In genomic region chr1:23530750-23531651, GRCh38 we compare ENCODE assay signal across 8 cellular contexts. TPM values are rescaled to one million over a fixed set of nuclear protein-coding genes. Genes with fewer than 3 reads are reported as not detected.
DNase-seq lines count a peak whose midpoint lies in the region; ATAC-seq and TF ChIP-seq lines count a peak whose summit lies in the region.

Gene E2F2, minus strand, starts transcription at chr1:23531233. Its CDS starts 440 bp downstream, at chr1:23530793.

- H3K27me3 ChIP-seq in CD4-positive, alpha-beta T cell (ENCODE audit: control insufficient read depth, insufficient read depth, low read length), result no peaks in the 10 kb centered on the region

- peak within 1 kb of the TSS; percentile 54 for H3K4me3 ChIP-seq in fibroblast of pulmonary artery (replicated peaks; ENCODE audit: low read depth, low read length)

- no peak for TF ChIP-seq CTCF in CD4-positive, alpha-beta T cell (IDR thresholded peaks at IDR 0.05)
- TF ChIP-seq CTCF in fibroblast of pulmonary artery (IDR thresholded peaks at IDR 0.05; ENCODE audit: low read length, missing control alignments), result no peak
- no peak for TF ChIP-seq CTCF in nephron progenitor cell (IDR thresholded peaks at IDR 0.05)

- CTCF ChIA-PET in CD4-positive, alpha-beta T cell (lab: Charles Lee), result interaction anchor here (0.7 to 5.4 kb wide), 7 partner anchors 9 to 106 kb away, joined by 3 to 63 read pairs (median 10); no protein-coding TSS in a partner anchor

- no peaks in the 10 kb centered on the region for H3K36me3 Mint-ChIP-seq in CD4-positive, alpha-beta T cell (ENCODE audit: low read depth)
- H3K36me3 Mint-ChIP-seq in activated T-helper 17 cell treated with anti-CD3 and anti-CD28 coated beads, Interleukin-2, amount 50 U/mL, for 72 hours (ENCODE audit: low read depth), result no peaks in the 10 kb centered on the region
- no peaks in the 10 kb centered on the region for H3K36me3 Mint-ChIP-seq in nephron progenitor cell (ENCODE audit: low read depth)
- H3K36me3 Mint-ChIP-seq in stimulated activated naive CD8-positive, alpha-beta T cell treated with anti-CD3 and anti-CD28 coated beads, Interleukin-15, Interleukin-2, amounts not matched to agents 100 ng/mL and 50 ng/mL, for 24 hours (ENCODE audit: low read depth), result peaks cover 3% of the 10 kb centered on the region

- intact Hi-C loops in CD4-positive, alpha-beta T cell (cut with DNase I, micrococcal nuclease), result loop anchor here (2.0 to 10.0 kb wide), 3 partner anchors 109 to 166 kb away; partner anchors contain the start of genes ZNF436 (in 2 of the 2) and TCEA3 (in 1 of the 2)

- peaks cover 79% of the 10 kb centered on the region for H3K4me1 Mint-ChIP-seq in CD4-positive, alpha-beta T cell (ENCODE audit: low read depth)
- peaks cover 43% of the 10 kb centered on the region for H3K4me1 Mint-ChIP-seq in activated T-helper 17 cell treated with anti-CD3 and anti-CD28 coated beads, Interleukin-2, amount 50 U/mL, for 72 hours
- H3K4me1 Mint-ChIP-seq in nephron progenitor cell, result peaks cover 37% of the 10 kb centered on the region
- peaks cover 78% of the 10 kb centered on the region for H3K4me1 Mint-ChIP-seq in stimulated activated naive CD8-positive, alpha-beta T cell treated with anti-CD3 and anti-CD28 coated beads, Interleukin-15, Interleukin-2, amounts not matched to agents 100 ng/mL and 50 ng/mL, for 24 hours (ENCODE audit: low read depth)

- peak; percentile 66 to 81 (median 78) for DNase-seq in CD4-positive, alpha-beta T cell
- DNase-seq in LHCN-M2 (ENCODE audit: low read depth) (peak; percentile 86), RPMI7951 (ENCODE audit: low read depth) (peak; percentile 86), fibroblast of pulmonary artery (ENCODE audit: low read depth) (peak; percentile 86), nephron progenitor cell (peak; percentile 77)

- POLR2A ChIA-PET in CD4-positive, alpha-beta T cell (lab: Charles Lee), result interaction anchor here (0.6 to 2.0 kb wide), 12 partner anchors 9 to 187 kb away, joined by 3 to 10 read pairs (median 4); partner anchors contain the start of genes HNRNPR and RPL11

- peak; percentile 79 for ATAC-seq in CD4-positive, alpha-beta T cell (ENCODE audit: poor library complexity)
- peak; percentile 37 for ATAC-seq in GM19463 (IDR thresholded peaks at IDR 0.05; ENCODE audit: unreplicated experiment)
- ATAC-seq in activated T-helper 17 cell treated with anti-CD3 and anti-CD28 coated beads, Interleukin-2, amount 50 U/mL, for 72 hours (replicated peaks), result peak; percentile 50

- no peaks in the 10 kb centered on the region for H3K9me3 ChIP-seq in CD4-positive, alpha-beta T cell (ENCODE audit: control insufficient read depth, low read length)

- peak within 1 kb of the TSS; percentile 91 for H3K4me3 Mint-ChIP-seq in CD4-positive, alpha-beta T cell
- H3K4me3 Mint-ChIP-seq in activated T-helper 17 cell treated with anti-CD3 and anti-CD28 coated beads, Interleukin-2, amount 50 U/mL, for 72 hours, result peak within 1 kb of the TSS; percentile 83
- peak within 1 kb of the TSS; percentile 91 for H3K4me3 Mint-ChIP-seq in nephron progenitor cell
- H3K4me3 Mint-ChIP-seq in stimulated activated naive CD8-positive, alpha-beta T cell treated with anti-CD3 and anti-CD28 coated beads, Interleukin-15, Interleukin-2, amounts not matched to agents 100 ng/mL and 50 ng/mL, for 24 hours, result peak within 1 kb of the TSS; percentile 91

- H3K27me3 Mint-ChIP-seq in CD4-positive, alpha-beta T cell, result no peaks in the 10 kb centered on the region
- no peaks in the 10 kb centered on the region for H3K27me3 Mint-ChIP-seq in activated T-helper 17 cell treated with anti-CD3 and anti-CD28 coated beads, Interleukin-2, amount 50 U/mL, for 72 hours
- H3K27me3 Mint-ChIP-seq in nephron progenitor cell (ENCODE audit: low read depth, poor library complexity), result peaks cover 29% of the 10 kb centered on the region
- no peaks in the 10 kb centered on the region for H3K27me3 Mint-ChIP-seq in stimulated activated naive CD8-positive, alpha-beta T cell treated with anti-CD3 and anti-CD28 coated beads, Interleukin-15, Interleukin-2, amounts not matched to agents 100 ng/mL and 50 ng/mL, for 24 hours

- H3K9me3 Mint-ChIP-seq in CD4-positive, alpha-beta T cell, result no peaks in the 10 kb centered on the region
- H3K9me3 Mint-ChIP-seq in activated T-helper 17 cell treated with anti-CD3 and anti-CD28 coated beads, Interleukin-2, amount 50 U/mL, for 72 hours, result no peaks in the 10 kb centered on the region
- H3K9me3 Mint-ChIP-seq in nephron progenitor cell, result no peaks in the 10 kb centered on the region
- H3K9me3 Mint-ChIP-seq in stimulated activated naive CD8-positive, alpha-beta T cell treated with anti-CD3 and anti-CD28 coated beads, Interleukin-15, Interleukin-2, amounts not matched to agents 100 ng/mL and 50 ng/mL, for 24 hours, result no peaks in the 10 kb centered on the region

- H3K27ac Mint-ChIP-seq in CD4-positive, alpha-beta T cell, result peak within 1 kb of the TSS; percentile 84
- peak within 1 kb of the TSS; percentile 87 for H3K27ac Mint-ChIP-seq in activated T-helper 17 cell treated with anti-CD3 and anti-CD28 coated beads, Interleukin-2, amount 50 U/mL, for 72 hours
- no peak within 1 kb of the TSS for H3K27ac Mint-ChIP-seq in nephron progenitor cell
- H3K27ac Mint-ChIP-seq in stimulated activated naive CD8-positive, alpha-beta T cell treated with anti-CD3 and anti-CD28 coated beads, Interleukin-15, Interleukin-2, amounts not matched to agents 100 ng/mL and 50 ng/mL, for 24 hours, result peak within 1 kb of the TSS; percentile 96

- no peak within 1 kb of the TSS for H3K27ac ChIP-seq in CD4-positive, alpha-beta T cell (ENCODE audit: low read depth, low read length)

RNA-seq across cellular contexts. Expression of gene E2F2, which starts in this region (rescaled TPM):
- total RNA-seq in CD4-positive, alpha-beta T cell, result under 1 TPM; 0.50 to 0.69 TPM
- 6.2 and 6.6 TPM in 2 replicates for total RNA-seq in LHCN-M2 (2014; rRNA removed)
- 1.3 TPM for polyA plus RNA-seq in LHCN-M2 (2012)
- total RNA-seq in RPMI7951 (2014; rRNA removed; shearing (Covaris generic)), result 4.2 and 4.7 TPM in 2 replicates
- 10 to 100 TPM; 13.0 to 24.1 TPM for total RNA-seq in activated T-helper 17 cell treated with anti-CD3 and anti-CD28 coated beads, Interleukin-2, amount 50 U/mL, for 72 hours

Comparison
In these comparisons a context has a peak if more than half of its experiments do, and no peak if none do; other contexts are left out.
1. Peak in DNase-seq and ATAC-seq in CD4-positive, alpha-beta T cell; RNA of the gene not detected or under 1 TPM.